12 cellular contexts compared by ENCODE assay signal in the genomic region with DNA sequence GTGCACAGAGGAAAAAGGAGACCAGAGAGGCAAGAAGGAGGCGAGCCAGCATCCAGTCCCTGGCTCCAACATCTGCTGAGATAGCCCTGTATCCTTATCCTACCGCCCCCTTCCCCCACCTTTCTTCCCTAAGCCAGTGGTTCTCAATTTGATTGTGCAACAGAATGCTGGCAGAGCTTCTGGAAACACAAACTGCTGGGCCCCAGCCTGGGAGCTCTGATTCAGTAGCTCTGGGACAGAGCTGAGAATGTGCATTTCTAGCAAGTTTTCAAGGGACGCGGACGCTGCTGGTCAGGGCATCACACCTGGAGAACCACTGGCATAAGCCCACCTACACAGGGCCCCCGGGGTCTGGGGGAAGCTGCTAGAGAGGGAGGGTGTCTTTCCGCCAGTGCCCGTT. TPM values are rescaled to one million over a fixed set of nuclear protein-coding genes. Genes with fewer than 3 reads are reported as not detected.
DNase-seq lines count a peak whose midpoint lies in the region; ATAC-seq, FAIRE-seq and TF ChIP-seq lines count a peak whose summit lies in the region.
"Had no signal": no experiment of that assay in that cellular context is flagged by ENCODE, and none has a peak within 500 bp of the region (broad histone marks: within the 10 kb centered on the region; RNA-seq: fewer than 3 reads in every experiment).

No MANE protein-coding gene starts in this region.

- peak; percentile 45 for DNase-seq in MG63
- peak; percentile 36 to 74 for DNase-seq in foreskin fibroblast
- DNase-seq in pancreas = no peak
- no peak for DNase-seq in H9
- DNase-seq in RKO (ENCODE audit: low spot score) = no peak
- no peak for DNase-seq in activated CD4-positive, alpha-beta T cell treated with anti-CD3 and anti-CD28 coated beads for 1 hour
- DNase-seq: activated CD4-positive, alpha-beta T cell treated with anti-CD3 and anti-CD28 coated beads, Interleukin-2, amount 10 ng/mL, durations not matched to agents 24 days and 14 days; NCI-H1048 had no signal

- no peak overlapping the region for H4K8ac ChIP-seq in H9 (replicated peaks; ENCODE audit: insufficient read length, low read depth, low read length)

- no peaks in the 10 kb centered on the region for H3K79me1 ChIP-seq in H9 (ENCODE audit: insufficient read depth, low read depth, low read length, poor library complexity, severe bottlenecking)

- H3K9ac ChIP-seq in H9 (ENCODE audit: extremely low read depth, insufficient read length, low read length) = no peak overlapping the region

- no peak overlapping the region for H2AK5ac ChIP-seq in H9 (ENCODE audit: insufficient read length, low read length)

- H2BK15ac ChIP-seq in H9 (ENCODE audit: low read depth, low read length) = no peak overlapping the region

- no peak overlapping the region for H2BK12ac ChIP-seq in H9 (ENCODE audit: insufficient read length, low read depth, low read length)

- intact Hi-C loops in pancreas (cut with DNase I) = no loop called here

- H4K91ac ChIP-seq in H9 (ENCODE audit: insufficient read length, low read depth, low read length) = no peak overlapping the region

- no peak overlapping the region for H2BK5ac ChIP-seq in H9 (ENCODE audit: insufficient read length, low read length)

- no peak overlapping the region for H3K14ac ChIP-seq in H9 (ENCODE audit: insufficient read depth, low read length)

- no peak for TF ChIP-seq CTCF in foreskin fibroblast (IDR thresholded peaks at IDR 0.05; ENCODE audit: low read depth, low read length)
- no peak for TF ChIP-seq CTCF in pancreas (IDR thresholded peaks at IDR 0.05)
- TF ChIP-seq CTCF in H9 (conservative IDR thresholded peaks at IDR 0.05) = no peak

- no peak overlapping the region for H2BK20ac ChIP-seq in H9 (ENCODE audit: low read depth, low read length, poor library complexity, severe bottlenecking)

- H3T11ph ChIP-seq in H9 (ENCODE audit: low read length) = no peak overlapping the region

- no peak overlapping the region for H3K4me2 ChIP-seq in H9 (ENCODE audit: insufficient read depth, insufficient read length, low read length)

- H3K4me3 Mint-ChIP-seq in H9 = no peak overlapping the region
- H3K4me3 Mint-ChIP-seq: activated CD4-positive, alpha-beta T cell treated with anti-CD3 and anti-CD28 coated beads, Interleukin-2, amount 10 ng/mL, durations not matched to agents 24 days and 14 days; activated naive CD4-positive, alpha-beta T cell treated with anti-CD3 and anti-CD28 coated beads, Interleukin-2, amount 50 U/mL, for 24 hours; type B pancreatic cell had no signal

- H3K4me1 Mint-ChIP-seq in H9 = peaks cover 28 to 34% of the 10 kb centered on the region in 2 experiments
- H3K4me1 Mint-ChIP-seq: activated naive CD4-positive, alpha-beta T cell treated with anti-CD3 and anti-CD28 coated beads, Interleukin-2, amount 50 U/mL, for 24 hours had no signal

- no peaks in the 10 kb centered on the region for H3K9me3 ChIP-seq in MG63
- no peaks in the 10 kb centered on the region for H3K9me3 ChIP-seq in pancreas
- no peaks in the 10 kb centered on the region for H3K9me3 ChIP-seq in H9 (ENCODE audit: control insufficient read depth, low read depth, low read length)

- FAIRE-seq in pancreas (lab: Jason Lieb, UNC) = no peak

- H3K27ac ChIP-seq in ACC112 (ENCODE audit: low read depth, low read length) (no peak overlapping the region), pancreas (no peak overlapping the region), H9 (ENCODE audit: insufficient read length, low read depth, low read length) (no peak overlapping the region)

- ATAC-seq in pancreas = peak in 3 of 4 donors; percentile 34 to 48 (median 37)
- ATAC-seq in HG03025 (IDR thresholded peaks at IDR 0.05; ENCODE audit: low FRiP score, unreplicated experiment) = no peak

- H3K23me2 ChIP-seq in H9 (ENCODE audit: insufficient read length, low read depth, low read length, poor library complexity, severe bottlenecking) = no peaks in the 10 kb centered on the region

- H2AFZ ChIP-seq in ACC112 (ENCODE audit: low read length, unreplicated experiment) (peak overlapping the region; percentile 89), H9 (ENCODE audit: low read length) (no peak overlapping the region)

- no peaks in the 10 kb centered on the region for H4K20me1 ChIP-seq in H9 (ENCODE audit: control insufficient read depth, insufficient read depth, insufficient read length)

- H2BK120ac ChIP-seq in H9 (ENCODE audit: low read depth, low read length, poor library complexity, severe bottlenecking) = no peak overlapping the region

- no peaks in the 10 kb centered on the region; a peak in 1 of 5 replicates for H3K9me3 Mint-ChIP-seq in H9
- H3K9me3 Mint-ChIP-seq: activated CD4-positive, alpha-beta T cell treated with anti-CD3 and anti-CD28 coated beads, Interleukin-2, amount 10 ng/mL, durations not matched to agents 24 days and 14 days; activated naive CD4-positive, alpha-beta T cell treated with anti-CD3 and anti-CD28 coated beads, Interleukin-2, amount 50 U/mL, for 24 hours; type B pancreatic cell had no signal

- H4K5ac ChIP-seq in H9 (ENCODE audit: insufficient read length, low read depth, low read length) = no peak overlapping the region

- H3K4me1 ChIP-seq in ACC112 (ENCODE audit: control insufficient read depth, insufficient read depth, low read length, unreplicated experiment) = peaks cover 12% of the 10 kb centered on the region
- H3K4me1 ChIP-seq in pancreas = no peaks in the 10 kb centered on the region
- no peaks in the 10 kb centered on the region for H3K4me1 ChIP-seq in H9 (ENCODE audit: insufficient read depth, low read length)

- H3K36me3 ChIP-seq in ACC112 (ENCODE audit: insufficient read depth, low read length) (no peaks in the 10 kb centered on the region), MG63 (no peaks in the 10 kb centered on the region), pancreas (no peaks in the 10 kb centered on the region)

- H3K27me3 ChIP-seq in ACC112 (ENCODE audit: insufficient read depth, low read length) = no peaks in the 10 kb centered on the region; the same call in 1 of the 2 replicates
- H3K27me3 ChIP-seq in MG63 = no peaks in the 10 kb centered on the region
- H3K27me3 ChIP-seq in pancreas = no peaks in the 10 kb centered on the region
- H3K27me3 ChIP-seq in H9 (ENCODE audit: insufficient read depth, low read length) = no peaks in the 10 kb centered on the region

- H3K4me3 ChIP-seq in ACC112 (ENCODE audit: low read depth, low read length) = 0 out of 2 replicates have a peak overlapping the region, but pooled peaks have one; percentile 14
- H3K4me3 ChIP-seq in MG63 = no peak overlapping the region
- no peak overlapping the region for H3K4me3 ChIP-seq in foreskin fibroblast (ENCODE audit: low read depth in 1 of 2, low read length in 2 of 2)
- no peak overlapping the region for H3K4me3 ChIP-seq in pancreas

- H3K36me3 Mint-ChIP-seq in H9 (ENCODE audit: insufficient read depth in 1 of 3, low read depth in 3 of 3) = no peaks in the 10 kb centered on the region
- H3K36me3 Mint-ChIP-seq: activated naive CD4-positive, alpha-beta T cell treated with anti-CD3 and anti-CD28 coated beads, Interleukin-2, amount 50 U/mL, for 24 hours; type B pancreatic cell had no signal

- 69 to 73% methylated on average over 8 of the region's 8 CpGs for WGBS in pancreas, 2 donors
- no CpG with 5 or more reads among the region's 8 CpGs for WGBS in H9 (ENCODE audit: extremely low coverage, insufficient read length, low lambda C conversion rate)

- H3K4ac ChIP-seq in H9 (ENCODE audit: low read depth, low read length) = no peak overlapping the region

- H3K27ac Mint-ChIP-seq in H9 = peak overlapping the region in 1 of 3 experiments; percentile 62; a peak in 1 of 7 replicates
- H3K27ac Mint-ChIP-seq: activated CD4-positive, alpha-beta T cell treated with anti-CD3 and anti-CD28 coated beads, Interleukin-2, amount 10 ng/mL, durations not matched to agents 24 days and 14 days; activated naive CD4-positive, alpha-beta T cell treated with anti-CD3 and anti-CD28 coated beads, Interleukin-2, amount 50 U/mL, for 24 hours; type B pancreatic cell had no signal

- no peak overlapping the region for H3K18ac ChIP-seq in H9 (ENCODE audit: insufficient read length, low read depth, low read length)

- H3K27me3 Mint-ChIP-seq in H9 (ENCODE audit: low read depth) = peaks cover 19% of the 10 kb centered on the region
- H3K27me3 Mint-ChIP-seq: activated naive CD4-positive, alpha-beta T cell treated with anti-CD3 and anti-CD28 coated beads, Interleukin-2, amount 50 U/mL, for 24 hours; type B pancreatic cell had no signal

- no peak overlapping the region for H3K23ac ChIP-seq in H9 (ENCODE audit: insufficient read length, low read depth, low read length)

- H3K79me2 ChIP-seq in ACC112 (ENCODE audit: control insufficient read depth, insufficient read depth, low read length, unreplicated experiment) = no peaks in the 10 kb centered on the region
- no peaks in the 10 kb centered on the region for H3K79me2 ChIP-seq in H9 (ENCODE audit: insufficient read depth, low read length)

- H3K56ac ChIP-seq in H9 (ENCODE audit: insufficient read length, low read depth, low read length) = no peak overlapping the region

RNA-seq across cellular contexts. Expression of a gene that starts 21.1 kb away (rescaled TPM):
- total RNA-seq in MG63 (2014; rRNA removed; shearing (Covaris generic); ENCODE audit: low replicate concordance) = 0.15 and 1.9 TPM in 2 replicates
- total RNA-seq in pancreas (under 1 TPM; 0.19 to 0.83 (median 0.67) TPM), H9 (2021) (0.44 and 0.46 TPM in 2 replicates)
- polyA plus RNA-seq in pancreas = 1 to 10 TPM in 1 of 2 donors, under 1 TPM in 1; 0.53 to 1.0 TPM
- total RNA-seq: activated CD4-positive, alpha-beta T cell treated with anti-CD3 and anti-CD28 coated beads, Interleukin-2, amount 10 ng/mL, durations not matched to agents 24 days and 14 days had no signal

RNA-seq across cellular contexts. Expression of a gene that starts 21.7 kb away (rescaled TPM):
- total RNA-seq in MG63 (2014; rRNA removed; shearing (Covaris generic); ENCODE audit: low replicate concordance) = 2.4 and 7.0 TPM in 2 replicates
- total RNA-seq in pancreas = 1 to 10 TPM; 1.0 to 3.3 (median 1.9) TPM
- polyA plus RNA-seq in pancreas = 1 to 10 TPM; 3.2 to 3.6 TPM
- 0.99 and 1.3 TPM in 2 replicates for total RNA-seq in H9 (2021)

Comparison
In these comparisons a context has a peak if more than half of its experiments do, and no peak if none do; other contexts are left out.
1. DNase-seq: peak in MG63 (single experiment) and foreskin fibroblast (2 of 2); none in pancreas (0 of 6), H9 (single experiment), RKO (single experiment) and activated CD4-positive, alpha-beta T cell treated with anti-CD3 and anti-CD28 coated beads for 1 hour (single experiment).